ENCODE assay signal across 1 cellular context in genomic region chr15:69843267-69843666, GRCh38.
TF ChIP-seq lines count a peak whose summit lies in the region.

No MANE protein-coding gene starts in this region.

TF ChIP-seq in H1, 55 proteins besides CTCF, POLR2A, EP300 and RAD21:
- TF ChIP-seq HDAC6 (IDR thresholded peaks at IDR 0.05; ENCODE audit: low read depth, low read length) (no peak), CBX5 (IDR thresholded peaks at IDR 0.05; ENCODE audit: low read depth, low read length) (no peak), ZNF274 (IDR thresholded peaks at IDR 0.05; ENCODE audit: borderline replicate concordance, extremely low read depth, low read length) (no peak), JUND (IDR thresholded peaks at IDR 0.05; ENCODE audit: low read length) (no peak), BACH1 (IDR thresholded peaks at IDR 0.05; ENCODE audit: low read length) (no peak), BRCA1 (IDR thresholded peaks at IDR 0.05; ENCODE audit: low read depth, low read length) (no peak), CEBPB (IDR thresholded peaks at IDR 0.05; ENCODE audit: low read depth, low read length) (no peak), GABPA (IDR thresholded peaks at IDR 0.05; ENCODE audit: borderline replicate concordance, insufficient read depth, low read length) (no peak), CHD2 (IDR thresholded peaks at IDR 0.05; ENCODE audit: low read length) (no peak), SP2 (IDR thresholded peaks at IDR 0.05; ENCODE audit: low read length) (no peak), E2F6 (IDR thresholded peaks at IDR 0.05) (no peak), SUZ12 (IDR thresholded peaks at IDR 0.05; ENCODE audit: low read length) (no peak), PHF8 (conservative IDR thresholded peaks at IDR 0.05; ENCODE audit: low read depth, low read length) (no peak), SP4 (IDR thresholded peaks at IDR 0.05; ENCODE audit: low read length) (no peak), SIRT6 (IDR thresholded peaks at IDR 0.05; ENCODE audit: low read length) (no peak), POU5F1 (IDR thresholded peaks at IDR 0.05; ENCODE audit: low read depth, low read length) (no peak), CREB1 (IDR thresholded peaks at IDR 0.05) (no peak), YY1 (IDR thresholded peaks at IDR 0.05; ENCODE audit: low read depth, low read length) (no peak), KDM5A (IDR thresholded peaks at IDR 0.05; ENCODE audit: low read length) (no peak)
